ENCODE assay signal across 8 cellular contexts in the genomic region with DNA sequence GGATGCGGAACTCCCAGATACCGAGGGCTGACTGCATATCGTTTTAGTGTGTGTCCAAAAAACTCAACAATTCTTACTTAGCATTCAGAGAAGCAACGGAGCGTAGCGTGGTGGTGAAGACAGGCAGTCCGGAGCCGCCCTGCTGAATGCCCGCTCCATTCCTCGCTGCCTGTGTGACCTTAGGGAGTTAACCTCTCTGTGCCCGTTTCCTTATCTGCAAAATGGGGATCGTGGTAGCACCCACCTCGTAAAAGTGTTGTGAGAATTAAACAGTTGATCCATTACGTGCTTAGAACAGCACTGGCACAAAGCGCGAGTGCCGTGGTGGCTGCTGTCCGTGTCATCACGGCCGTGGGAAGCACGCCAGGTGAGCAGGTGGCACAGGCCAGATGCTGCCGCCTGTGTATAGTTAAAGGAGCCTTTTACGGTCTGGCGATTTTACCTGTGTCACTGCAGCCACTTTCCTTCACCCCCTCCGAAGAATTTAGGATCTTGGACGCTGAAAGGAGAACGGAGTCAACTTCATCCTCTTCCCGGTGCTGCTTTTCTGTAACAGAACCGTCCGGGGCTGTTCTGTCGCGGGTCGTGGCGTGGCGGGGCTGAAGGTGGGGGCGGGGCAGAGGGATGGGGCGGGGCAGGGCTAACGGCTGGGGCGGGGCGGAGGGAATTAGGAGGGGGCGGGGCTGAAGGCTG. TPM values are rescaled to one million over a fixed set of nuclear protein-coding genes. Genes with fewer than 3 reads are reported as not detected.
DNase-seq lines count a peak whose midpoint lies in the region; ATAC-seq and TF ChIP-seq lines count a peak whose summit lies in the region.

No MANE protein-coding gene starts in this region.

- TF ChIP-seq CTCF in VCaP (conservative IDR thresholded peaks at IDR 0.05) (no peak), dorsolateral prefrontal cortex (IDR thresholded peaks at IDR 0.05 in 54 of 56, conservative IDR thresholded peaks at IDR 0.05 in 2 of 56; ENCODE audit: low read depth in 1 of 56, partially characterized antibody in 56 of 56) (no peak), lower lobe of right lung (IDR thresholded peaks at IDR 0.05) (no peak)

- no peaks in the 10 kb centered on the region for H3K27me3 ChIP-seq in dorsolateral prefrontal cortex
- no peaks in the 10 kb centered on the region for H3K27me3 ChIP-seq in lower lobe of right lung (ENCODE audit: low read depth)

- peaks cover 2% of the 10 kb centered on the region for H3K27me3 Mint-ChIP-seq in IgD-negative memory B cell
- peaks cover 8 to 12% of the 10 kb centered on the region in 2 donors for H3K27me3 Mint-ChIP-seq in stimulated activated naive B cell treated with anti-CD40 and anti-IgM and Interleukin-4, amounts not matched to agents 10 μg/mL and 1 μg/mL and 100 μg/mL, for 72 hours

- no peaks in the 10 kb centered on the region for H3K36me3 Mint-ChIP-seq in IgD-negative memory B cell
- no peaks in the 10 kb centered on the region for H3K36me3 Mint-ChIP-seq in stimulated activated naive B cell treated with anti-CD40 and anti-IgM and Interleukin-4, amounts not matched to agents 10 μg/mL and 1 μg/mL and 100 μg/mL, for 72 hours

- DNase-seq in activated gamma-delta T cell (lab: John Stamatoyannopoulos, UW) (peak; percentile 17), activated gamma-delta T cell treated with Interleukin-2 at 50 U/mL for 16 hours (no peak), dorsolateral prefrontal cortex (peak; percentile 41 to 69 (median 52)), lower lobe of right lung (peak; percentile 79)
- peak; percentile 34 for DNase-seq in stimulated activated naive B cell treated with anti-CD40 and anti-IgM and Interleukin-4, amounts not matched to agents 10 μg/mL and 1 μg/mL and 100 μg/mL, for 72 hours

- H3K9me3 ChIP-seq in lower lobe of right lung, result no peaks in the 10 kb centered on the region

- peaks cover 8 to 14% (median 9%) of the 10 kb centered on the region in 3 donors for H3K4me1 Mint-ChIP-seq in IgD-negative memory B cell
- peaks cover 9 to 19% of the 10 kb centered on the region in 2 donors for H3K4me1 Mint-ChIP-seq in stimulated activated naive B cell treated with anti-CD40 and anti-IgM and Interleukin-4, amounts not matched to agents 10 μg/mL and 1 μg/mL and 100 μg/mL, for 72 hours

- ATAC-seq in lower lobe of right lung (peak; percentile 29 to 35), HG03442 (IDR thresholded peaks at IDR 0.05; ENCODE audit: unreplicated experiment) (no peak)
- ATAC-seq in stimulated activated naive B cell treated with anti-CD40 and anti-IgM and Interleukin-4, amounts not matched to agents 10 μg/mL and 1 μg/mL and 100 μg/mL, for 72 hours (replicated peaks), result peak; percentile 32 to 41

- intact Hi-C loops in dorsolateral prefrontal cortex (cut with DNase I) (loop anchor here (1.0 to 5.0 kb wide), 4 partner anchors 67 to 127 kb away; a partner anchor contains a TSS), lower lobe of right lung (cut with DNase I) (no loop called here)

- H3K27ac ChIP-seq in VCaP, result peak overlapping the region; percentile 85
- peak overlapping the region in 58 of 59 donors; percentile 9 to 92 (median 81) for H3K27ac ChIP-seq in dorsolateral prefrontal cortex
- H3K27ac ChIP-seq in lower lobe of right lung, result peak overlapping the region; percentile 53

- H3K9me3 Mint-ChIP-seq in IgD-negative memory B cell, result no peaks in the 10 kb centered on the region
- H3K9me3 Mint-ChIP-seq in stimulated activated naive B cell treated with anti-CD40 and anti-IgM and Interleukin-4, amounts not matched to agents 10 μg/mL and 1 μg/mL and 100 μg/mL, for 72 hours, result peaks cover 0 to 3% of the 10 kb centered on the region in 2 donors

- peak overlapping the region; percentile 50 to 99 (median 74) for H3K4me3 ChIP-seq in dorsolateral prefrontal cortex
- peak overlapping the region; percentile 59 for H3K4me3 ChIP-seq in lower lobe of right lung

- peaks cover 7% of the 10 kb centered on the region for H3K4me1 ChIP-seq in lower lobe of right lung

- H3K36me3 ChIP-seq in lower lobe of right lung, result no peaks in the 10 kb centered on the region

- H3K4me3 Mint-ChIP-seq in IgD-negative memory B cell, result peak overlapping the region; percentile 71 to 95 (median 90)
- H3K4me3 Mint-ChIP-seq in stimulated activated naive B cell treated with anti-CD40 and anti-IgM and Interleukin-4, amounts not matched to agents 10 μg/mL and 1 μg/mL and 100 μg/mL, for 72 hours, result peak overlapping the region; percentile 78 to 79

- peak overlapping the region; percentile 26 to 95 (median 88) for H3K27ac Mint-ChIP-seq in IgD-negative memory B cell
- peak overlapping the region; percentile 25 for H3K27ac Mint-ChIP-seq in stimulated activated naive B cell treated with anti-CD40 and anti-IgM and Interleukin-4, amounts not matched to agents 10 μg/mL and 1 μg/mL and 100 μg/mL, for 72 hours

RNA-seq across cellular contexts. Expression of a gene that starts 0.9 kb away (rescaled TPM):
- not detected for polyA plus RNA-seq in IgD-negative memory B cell
- total RNA-seq in dorsolateral prefrontal cortex, result 1 to 10 TPM; 1.1 to 7.8 (median 3.4) TPM
- 0.44 TPM for total RNA-seq in lower lobe of right lung

RNA-seq across cellular contexts. Expression of a gene that starts 44.9 kb away (rescaled TPM):
- 29.2 TPM for polyA plus RNA-seq in IgD-negative memory B cell
- total RNA-seq in dorsolateral prefrontal cortex (10 to 100 TPM; 15.1 to 59.4 (median 31.0) TPM), lower lobe of right lung (30.0 TPM)
